Comparison of ENCODE assay signal across 8 cellular contexts in the genomic region with DNA sequence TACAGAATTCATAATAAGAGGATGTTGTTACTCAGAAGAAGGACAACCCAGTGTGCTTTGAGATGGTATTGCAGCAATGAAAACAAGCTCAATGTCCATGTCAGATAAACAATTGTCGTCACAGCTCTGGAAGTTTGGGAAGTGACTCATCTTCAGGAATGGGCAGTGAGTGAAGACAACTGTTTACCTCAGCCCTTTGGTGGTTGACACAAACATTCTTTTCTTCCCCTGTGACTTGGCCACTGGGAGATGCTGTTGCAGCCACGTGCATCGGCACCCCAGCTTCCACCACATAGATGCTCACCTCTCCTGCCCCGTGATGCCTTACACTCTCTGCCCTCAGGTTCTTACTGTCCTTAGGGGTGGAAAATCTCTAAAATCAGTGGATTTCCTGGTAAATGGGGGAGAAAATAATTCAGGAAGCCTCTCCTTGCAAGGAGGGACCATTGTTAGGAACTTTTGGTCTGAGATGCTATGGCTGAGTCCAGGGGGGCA.
DNase-seq lines count a peak whose midpoint lies in the region; ATAC-seq and TF ChIP-seq lines count a peak whose summit lies in the region.

No MANE protein-coding gene starts in this region.

- peak; percentile 100 for DNase-seq in choroid plexus epithelial cell (ENCODE audit: low read depth)
- DNase-seq in left colon: no peak
- no peak for DNase-seq in activated naive CD4-positive, alpha-beta T cell treated with anti-CD3 and anti-CD28 coated beads, Interleukin-2, amount 50 U/mL, for 16 hours
- DNase-seq in NCI-H510A treated with DMSO at 0.1 percent for 48 hours (lab: John Stamatoyannopoulos, UW): no peak

- no peaks in the 10 kb centered on the region for H3K9me3 ChIP-seq in HUES48 (ENCODE audit: control insufficient read depth, insufficient read depth, low read length)
- no peaks in the 10 kb centered on the region for H3K9me3 ChIP-seq in thymus (ENCODE audit: control insufficient read depth)

- TF ChIP-seq CTCF in choroid plexus epithelial cell (conservative IDR thresholded peaks at IDR 0.05; ENCODE audit: low read depth, low read length): peak; percentile 31

- 83% methylated on average over 4 of the region's 4 CpGs for WGBS in thymus

- ATAC-seq in left colon (peak; percentile 34), HG02973 (IDR thresholded peaks at IDR 0.05; ENCODE audit: unreplicated experiment) (no peak), GM19452 (IDR thresholded peaks at IDR 0.05; ENCODE audit: unreplicated experiment) (no peak)

- intact Hi-C loops in left colon (cut with DNase I, micrococcal nuclease): no loop called here

- H3K4me3 ChIP-seq in HUES48 (ENCODE audit: low read depth, low read length) (no peak overlapping the region), choroid plexus epithelial cell (ENCODE audit: low read depth, low read length) (no peak overlapping the region), thymus (ENCODE audit: low read length) (no peak overlapping the region)

- H3K27me3 ChIP-seq in HUES48 (ENCODE audit: control insufficient read depth, insufficient read depth, low read length) (no peaks in the 10 kb centered on the region), thymus (ENCODE audit: control insufficient read depth, insufficient read depth) (no peaks in the 10 kb centered on the region)

- H3K27ac ChIP-seq in HUES48 (ENCODE audit: low read depth, low read length) (peak overlapping the region; percentile 65), thymus (ENCODE audit: low read depth) (peak overlapping the region; percentile 21)

- H3K9ac ChIP-seq in HUES48 (ENCODE audit: low read depth, low read length): no peak overlapping the region

- no peaks in the 10 kb centered on the region for H3K36me3 ChIP-seq in HUES48 (ENCODE audit: control insufficient read depth, insufficient read depth, low read length)
- no peaks in the 10 kb centered on the region for H3K36me3 ChIP-seq in thymus (ENCODE audit: control insufficient read depth, insufficient read depth)

- H3K4me1 ChIP-seq in HUES48 (ENCODE audit: control insufficient read depth, insufficient read depth, low read length) (no peaks in the 10 kb centered on the region), thymus (ENCODE audit: control insufficient read depth, insufficient read depth, low read length) (no peaks in the 10 kb centered on the region)
